Comparison of ENCODE assay signal across 19 cellular contexts in genomic region chr20:10347066-10347465, GRCh38.
"Had no signal": no experiment of that assay in that cellular context is flagged by ENCODE, and none has a peak within 500 bp of the region (broad histone marks: within the 10 kb centered on the region; RNA-seq: fewer than 3 reads in every experiment).

No MANE protein-coding gene starts in this region.

- H3K4me3 ChIP-seq: colonic mucosa, esophagus squamous epithelium, heart left ventricle, suprapubic skin, tibial artery, upper lobe of left lung, uterus had no signal

- H3K27ac ChIP-seq: colonic mucosa, esophagus squamous epithelium, heart left ventricle, suprapubic skin, tibial artery, upper lobe of left lung, uterus had no signal

- ATAC-seq: heart left ventricle; left colon; right cardiac atrium; stimulated activated effector memory CD8-positive, alpha-beta T cell treated with anti-CD3 and anti-CD28 coated beads, Interleukin-12 subunit alpha, Interleukin-12 subunit beta, amount 100 ng/mL, for 72 hours; stimulated activated naive CD8-positive, alpha-beta T cell treated with anti-CD3 and anti-CD28 coated beads, Interleukin-15, Interleukin-2, amounts not matched to agents 100 U/mL and 50 U/mL, for 24 hours had no signal

- H3K4me1 ChIP-seq: colonic mucosa, esophagus squamous epithelium, suprapubic skin, tibial artery, upper lobe of left lung, uterus had no signal

- H3K36me3 ChIP-seq: colonic mucosa, esophagus squamous epithelium, heart left ventricle, suprapubic skin, tibial artery, upper lobe of left lung, uterus had no signal

- DNase-seq: colonic mucosa; dermis blood vessel endothelial cell; esophagus squamous epithelium; heart left ventricle; hippocampal formation; left colon; mesendoderm; naive B cell; nephron progenitor cell; posterior cingulate gyrus; right cardiac atrium; stimulated activated CD4-positive, alpha-beta T cell treated with anti-CD3 and anti-CD28 coated beads, Interleukin-4, amount 100 ng/mL, for 1 hour; stimulated activated CD8-positive, alpha-beta memory T cell treated with anti-CD3 and anti-CD28 coated beads, Interleukin-4, amount 100 ng/mL, for 48 hours; stimulated activated naive CD8-positive, alpha-beta T cell treated with anti-CD3 and anti-CD28 coated beads, Interleukin-15, Interleukin-2, amounts not matched to agents 100 U/mL and 50 U/mL, for 24 hours; tibial artery; upper lobe of left lung; uterus had no signal

- H3K27me3 ChIP-seq: colonic mucosa, esophagus squamous epithelium, suprapubic skin, tibial artery, upper lobe of left lung, uterus had no signal

- H3K9me3 ChIP-seq: colonic mucosa, esophagus squamous epithelium, suprapubic skin, tibial artery, upper lobe of left lung, uterus had no signal
